Comparison of ENCODE assay signal across 8 cellular contexts in genomic region chr19:18274303-18274775, GRCh38. TPM values are rescaled to one million over a fixed set of nuclear protein-coding genes. Genes with fewer than 3 reads are reported as not detected.
A peak's percentile ranks its signal among the peaks of the same experiment; 100 is the strongest.
DNase-seq lines count a peak whose midpoint lies in the region; ATAC-seq and TF ChIP-seq lines count a peak whose summit lies in the region.

IQCN (minus strand) TSS chr19:18274452; CDS start chr19:18269478, 4,974 bp downstream.

- DNase-seq in stimulated activated naive CD4-positive, alpha-beta T cell (lab: John Stamatoyannopoulos, UW): peak; percentile 20 to 74 (median 53)
- DNase-seq in stimulated activated naive CD4-positive, alpha-beta T cell treated with Interleukin-2 at 50 U/mL for 16 hours (lab: John Stamatoyannopoulos, UW): no peak
- DNase-seq in cardiac fibroblast (ENCODE audit: low read depth in 2 of 2): peak; percentile 55 to 68
- DNase-seq in OCI-M2 (lab: John Stamatoyannopoulos, UW; ENCODE audit: unreplicated experiment): no peak

- peak within 1 kb of the TSS; percentile 36 for H3K27ac ChIP-seq in mesodermal cell (ENCODE audit: low read depth, low read length, severe bottlenecking)

- H3K4me3 ChIP-seq in cardiac fibroblast (replicated peaks in 1 of 2; ENCODE audit: low read depth in 2 of 2, low read length in 2 of 2) (no peak within 1 kb of the TSS), mesodermal cell (ENCODE audit: extremely low read depth, insufficient read depth, low read length, poor library complexity, severe bottlenecking) (no peak within 1 kb of the TSS)

- no peak for TF ChIP-seq CTCF in cardiac fibroblast (IDR thresholded peaks at IDR 0.05; ENCODE audit: low read depth, low read length)

- no peaks in the 10 kb centered on the region for H3K9me3 ChIP-seq in mesodermal cell (ENCODE audit: control insufficient read depth, low read length)

- ATAC-seq in HG03196 (IDR thresholded peaks at IDR 0.05; ENCODE audit: unreplicated experiment) (no peak), HG03457 (IDR thresholded peaks at IDR 0.05; ENCODE audit: unreplicated experiment) (no peak), GM18867 (IDR thresholded peaks at IDR 0.05; ENCODE audit: unreplicated experiment) (no peak)

- H3K36me3 ChIP-seq in mesodermal cell (ENCODE audit: control insufficient read depth, insufficient read depth, low read length): peaks cover 52% of the 10 kb centered on the region

- WGBS in mesodermal cell (ENCODE audit: insufficient coverage in 2 of 2), 2 experiments: 60 to 89% methylated on average over 1 to 4 of the region's 8 CpGs

- H3K4me1 ChIP-seq in mesodermal cell (ENCODE audit: control insufficient read depth, insufficient read depth, low read length, poor library complexity, severe bottlenecking): peaks cover 14% of the 10 kb centered on the region

RNA-seq across cellular contexts. Expression of gene IQCN, which starts in this region (rescaled TPM):
- polyA plus RNA-seq in mesodermal cell (2013, experiment 1 of 2): 1.3 TPM
- 1.4 TPM for polyA plus RNA-seq in mesodermal cell (2013, experiment 2 of 2)

Comparison
In these comparisons a context has a peak if more than half of its experiments do, and no peak if none do; other contexts are left out.
1. DNase-seq: peak in stimulated activated naive CD4-positive, alpha-beta T cell (6 of 6) and cardiac fibroblast (2 of 2); none in stimulated activated naive CD4-positive, alpha-beta T cell treated with Interleukin-2 at 50 U/mL for 16 hours (single experiment) and OCI-M2 (single experiment).